ENCODE assay signal across 8 cellular contexts in genomic region chr13:98445340-98446233, GRCh38.
A peak's percentile ranks its signal among the peaks of the same experiment; 100 is the strongest.
DNase-seq lines count a peak whose midpoint lies in the region; ATAC-seq and TF ChIP-seq lines count a peak whose summit lies in the region.

No MANE protein-coding gene starts in this region.

- peak; percentile 89 for TF ChIP-seq RAD21 in SK-N-SH (IDR thresholded peaks at IDR 0.05; ENCODE audit: low read length)

- no peak overlapping the region for H3K9ac ChIP-seq in SK-N-SH

- H3K36me3 ChIP-seq in SK-N-SH (replicated peaks in 1 of 2; ENCODE audit: control insufficient read depth in 1 of 2, insufficient read depth in 2 of 2, low read length in 1 of 2): peaks cover 7 to 44% of the 10 kb centered on the region in 2 experiments

- no peak overlapping the region; a peak in 1 of 4 replicates for H3K4me3 ChIP-seq in SK-N-SH (ENCODE audit: low read depth in 2 of 2, low read length in 1 of 2)

- peak; percentile 88 for ATAC-seq in GM21360 (IDR thresholded peaks at IDR 0.05; ENCODE audit: unreplicated experiment)
- peak; percentile 89 for ATAC-seq in sciatic nerve

- H3K9me2 ChIP-seq in SK-N-SH: no peaks in the 10 kb centered on the region

- no peaks in the 10 kb centered on the region for H3K27me3 ChIP-seq in SK-N-SH (ENCODE audit: insufficient read depth)

- no peak overlapping the region for H2AFZ ChIP-seq in SK-N-SH (ENCODE audit: low read depth)

- H4K20me1 ChIP-seq in SK-N-SH (ENCODE audit: insufficient read depth): peaks cover 5% of the 10 kb centered on the region; the same call in 1 of the 2 replicates

- no peaks in the 10 kb centered on the region for H3K79me2 ChIP-seq in SK-N-SH (ENCODE audit: insufficient read depth)

- peak overlapping the region; percentile 88 for H3K27ac Mint-ChIP-seq in activated naive CD4-positive, alpha-beta T cell treated with anti-CD3 and anti-CD28 coated beads for 36 hours
- peak overlapping the region; percentile 70 for H3K27ac Mint-ChIP-seq in glutamatergic neuron (ENCODE audit: unreplicated experiment)

- no peak overlapping the region for H3K4me3 Mint-ChIP-seq in activated naive CD4-positive, alpha-beta T cell treated with anti-CD3 and anti-CD28 coated beads for 36 hours
- H3K4me3 Mint-ChIP-seq in glutamatergic neuron (ENCODE audit: unreplicated experiment): no peak overlapping the region

- WGBS in SK-N-SH (ENCODE audit: low lambda C conversion rate): 22% methylated on average over 9 of the region's 18 CpGs

- intact Hi-C loops in activated naive CD4-positive, alpha-beta T cell treated with anti-CD3 and anti-CD28 coated beads for 36 hours (cut with micrococcal nuclease): loop anchor here (1.0 kb wide), 3 partner anchors 64 to 228 kb away; no protein-coding TSS in a partner anchor
- intact Hi-C loops in sciatic nerve (cut with DNase I): no loop called here

- TF ChIP-seq CTCF in SK-N-SH (IDR thresholded peaks at IDR 0.05) (peak; percentile 87), glutamatergic neuron (IDR thresholded peaks at IDR 0.05; ENCODE audit: partially characterized antibody, unreplicated experiment) (peak; percentile 92)

- POLR2A ChIA-PET in SK-N-SH (lab: Yijun Ruan, JAX): interaction anchor here (0.7 to 1.9 kb wide), 2 partner anchors 131 to 411 kb away, joined by 3 to 4 read pairs; partner anchors contain the start of gene STK24

- no peak for TF ChIP-seq EP300 in SK-N-SH (IDR thresholded peaks at IDR 0.05; ENCODE audit: borderline replicate concordance in 1 of 2, low read depth in 1 of 2, low read length in 1 of 2)

- H3K4me2 ChIP-seq in SK-N-SH: no peak overlapping the region

- no peak overlapping the region; a peak in 1 of 4 replicates for H3K27ac ChIP-seq in SK-N-SH (ENCODE audit: low read depth in 2 of 2, low read length in 1 of 2)

- H3K4me1 ChIP-seq in SK-N-SH (ENCODE audit: control insufficient read depth in 1 of 2, insufficient read depth in 2 of 2, low read depth in 1 of 2, low read length in 1 of 2): peaks cover 3 to 11% of the 10 kb centered on the region in 2 experiments; a peak in 2 of 4 replicates

- H3K36me3 Mint-ChIP-seq in activated naive CD4-positive, alpha-beta T cell treated with anti-CD3 and anti-CD28 coated beads for 36 hours (ENCODE audit: low read depth): no peaks in the 10 kb centered on the region
- H3K36me3 Mint-ChIP-seq in glutamatergic neuron (ENCODE audit: unreplicated experiment): peaks cover 4% of the 10 kb centered on the region

- CTCF ChIA-PET in SK-N-SH (lab: Yijun Ruan, JAX): interaction anchor here (0.5 to 9.3 kb wide), 68 partner anchors 10 to 1443 kb away, joined by 3 to 164 read pairs (median 5); partner anchors contain the start of gene STK24
- CTCF ChIA-PET in activated naive CD4-positive, alpha-beta T cell treated with anti-CD3 and anti-CD28 coated beads for 36 hours (lab: Charles Lee): interaction anchor here (0.6 to 9.3 kb wide), 38 partner anchors 9 to 533 kb away, joined by 3 to 160 read pairs (median 4); partner anchors contain the start of gene STK24

- no peaks in the 10 kb centered on the region for H3K27me3 Mint-ChIP-seq in activated naive CD4-positive, alpha-beta T cell treated with anti-CD3 and anti-CD28 coated beads for 36 hours (ENCODE audit: low read depth)
- H3K27me3 Mint-ChIP-seq in glutamatergic neuron (ENCODE audit: unreplicated experiment): peaks cover 41% of the 10 kb centered on the region

- no peaks in the 10 kb centered on the region for H3K9me3 ChIP-seq in SK-N-SH

- no peaks in the 10 kb centered on the region for H3K9me3 Mint-ChIP-seq in activated naive CD4-positive, alpha-beta T cell treated with anti-CD3 and anti-CD28 coated beads for 36 hours
- H3K9me3 Mint-ChIP-seq in glutamatergic neuron (ENCODE audit: unreplicated experiment): peaks cover 49% of the 10 kb centered on the region

- peaks cover 17% of the 10 kb centered on the region for H3K4me1 Mint-ChIP-seq in activated naive CD4-positive, alpha-beta T cell treated with anti-CD3 and anti-CD28 coated beads for 36 hours (ENCODE audit: low read depth)
- peaks cover 23% of the 10 kb centered on the region for H3K4me1 Mint-ChIP-seq in glutamatergic neuron (ENCODE audit: low read depth, unreplicated experiment)

- peaks cover 5% of the 10 kb centered on the region for H3F3A ChIP-seq in SK-N-SH (replicated peaks; ENCODE audit: insufficient read depth)

- peak; percentile 32 for DNase-seq in DMS153 treated with DMSO at 0.1 percent for 48 hours (lab: John Stamatoyannopoulos, UW; ENCODE audit: unreplicated experiment)
- peak; percentile 71 for DNase-seq in HPDE6-E6E7 (ENCODE audit: extremely low spot score)
- DNase-seq in SK-N-SH: peak; percentile 92
- peak; percentile 85 for DNase-seq in activated naive CD4-positive, alpha-beta T cell treated with anti-CD3 and anti-CD28 coated beads for 36 hours
- DNase-seq in glutamatergic neuron: peak; percentile 86
- peak; percentile 85 for DNase-seq in sciatic nerve (ENCODE audit: low spot score)
- no peak for DNase-seq in mesenteric fat pad (ENCODE audit: low spot score)

TF ChIP-seq in SK-N-SH, 30 proteins besides CTCF, POLR2A, EP300 and RAD21:
- TF ChIP-seq ZBTB33 (IDR thresholded peaks at IDR 0.05; ENCODE audit: borderline replicate concordance, low read depth) (no peak), RCOR1 (IDR thresholded peaks at IDR 0.05; ENCODE audit: low read length) (0 out of 2 replicates have a peak, but pooled peaks have one; percentile 8), SMC3 (IDR thresholded peaks at IDR 0.05; ENCODE audit: low read depth, low read length) (peak; percentile 91), MEF2A (IDR thresholded peaks at IDR 0.05; ENCODE audit: borderline replicate concordance, low read depth) (no peak), TAF1 (IDR thresholded peaks at IDR 0.05; ENCODE audit: borderline replicate concordance, low read depth, low read length) (no peak), NFIC (IDR thresholded peaks at IDR 0.05; ENCODE audit: borderline replicate concordance) (no peak), JUND (IDR thresholded peaks at IDR 0.05) (no peak), ELF1 (IDR thresholded peaks at IDR 0.05) (peak; percentile 46)
